In genomic region chr2:133489146-133489545, GRCh38 we compare ENCODE assay signal across 1 cellular context.
TF ChIP-seq lines count a peak whose summit lies in the region.

No MANE protein-coding gene starts in this region.

TF ChIP-seq in HepG2, 621 proteins besides CTCF, POLR2A, EP300 and RAD21 (continued from another document):
- no peak for TF ChIP-seq RXRA (CRISPR knock-in tag; IDR thresholded peaks at IDR 0.05)
- no peak for TF ChIP-seq FOXK1 (CRISPR knock-in tag; IDR thresholded peaks at IDR 0.05; ENCODE audit: borderline replicate concordance, low read depth)
- no peak for TF ChIP-seq ZNF432 (CRISPR knock-in tag; IDR thresholded peaks at IDR 0.05; ENCODE audit: borderline replicate concordance)
- no peak for TF ChIP-seq MLX (CRISPR knock-in tag; IDR thresholded peaks at IDR 0.05)
- no peak for TF ChIP-seq ZKSCAN5 (CRISPR knock-in tag; IDR thresholded peaks at IDR 0.05)
- TF ChIP-seq ZBTB39 (CRISPR knock-in tag; IDR thresholded peaks at IDR 0.05): no peak
- no peak for TF ChIP-seq ZNF562 (CRISPR knock-in tag; IDR thresholded peaks at IDR 0.05; ENCODE audit: borderline replicate concordance)
